27 cellular contexts compared by ENCODE assay signal in the genomic region with DNA sequence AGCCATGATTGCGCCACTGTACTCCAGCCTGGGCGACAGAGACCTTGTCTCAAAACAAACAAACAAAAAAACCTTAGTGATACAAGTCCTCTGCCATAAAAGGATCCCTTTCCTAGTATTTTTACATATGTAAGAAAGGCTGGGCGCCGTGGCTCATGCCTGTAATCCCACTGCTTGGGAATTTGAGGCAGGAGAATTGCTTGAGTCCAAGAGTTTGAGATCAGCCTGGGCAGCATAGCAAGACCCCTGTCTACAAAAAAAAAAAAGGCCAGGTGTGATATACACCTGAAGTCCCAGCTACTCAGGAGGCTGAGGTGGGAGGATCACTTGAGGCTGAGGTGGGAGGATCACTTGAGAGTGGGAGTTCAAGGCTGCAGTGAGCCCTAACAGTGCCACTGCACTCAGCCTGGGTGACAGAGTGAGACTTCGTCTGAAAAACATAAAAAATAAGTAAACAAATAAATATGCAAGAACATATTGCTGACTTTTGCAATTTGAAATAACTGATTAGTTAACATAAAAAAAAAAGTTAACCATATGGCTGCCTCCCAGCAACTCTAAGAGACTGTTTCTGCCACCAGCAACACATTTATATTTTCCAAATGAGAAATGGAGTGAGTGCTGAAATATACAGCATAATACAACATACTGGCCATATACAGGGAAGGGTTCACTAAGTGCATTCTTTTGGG.
"Had no signal": no experiment of that assay in that cellular context is flagged by ENCODE, and none has a peak within 500 bp of the region (broad histone marks: within the 10 kb centered on the region; RNA-seq: fewer than 3 reads in every experiment).

No MANE protein-coding gene starts in this region.

- H3K4me3 ChIP-seq: breast epithelium, dorsolateral prefrontal cortex, esophagus muscularis mucosa, left ventricle myocardium inferior, ovary, prostate gland, spleen, thoracic aorta, upper lobe of left lung had no signal

- FAIRE-seq: colon, frontal cortex had no signal

- H3K27me3 Mint-ChIP-seq: activated B cell treated with CpG ODN at 0.5 μM for 24 hours; activated CD4-positive, alpha-beta memory T cell treated with anti-CD3 and anti-CD28 coated beads, Interleukin-2, amount 10 ng/mL, durations not matched to agents 7 days and 5 days; activated naive CD8-positive, alpha-beta T cell treated with anti-CD3 and anti-CD28 coated beads, Interleukin-2, amount 10 ng/mL, durations not matched to agents 7 days and 5 days; activated T-cell treated with anti-CD3 and anti-CD28 coated beads, Interleukin-2, amount 50 U/mL, for 24 hours; activated T-helper 17 cell treated with anti-CD3 and anti-CD28 coated beads, Interleukin-2, amount 50 U/mL, for 72 hours; central memory CD8-positive, alpha-beta T cell; naive thymus-derived CD8-positive, alpha-beta T cell had no signal

- H3K9me3 ChIP-seq: breast epithelium, esophagus muscularis mucosa, left ventricle myocardium inferior, ovary, prostate gland, spleen, thoracic aorta, upper lobe of left lung had no signal

- H3K27ac Mint-ChIP-seq: activated B cell treated with CpG ODN at 0.5 μM for 24 hours; activated naive CD8-positive, alpha-beta T cell treated with anti-CD3 and anti-CD28 coated beads, Interleukin-2, amount 10 ng/mL, durations not matched to agents 7 days and 5 days; activated T-cell treated with anti-CD3 and anti-CD28 coated beads, Interleukin-2, amount 50 U/mL, for 24 hours had no signal

- H3K27me3 ChIP-seq: breast epithelium, dorsolateral prefrontal cortex, esophagus muscularis mucosa, ovary, spleen, upper lobe of left lung had no signal

- DNase-seq: activated B cell treated with CpG ODN at 0.5 μM for 24 hours; activated CD4-positive, alpha-beta memory T cell treated with anti-CD3 and anti-CD28 coated beads, Interleukin-2, amount 10 ng/mL, durations not matched to agents 7 days and 5 days; activated CD4-positive, alpha-beta T cell treated with anti-CD3 and anti-CD28 coated beads for 48 hours; activated CD8-positive, alpha-beta memory T cell treated with anti-CD3 and anti-CD28 coated beads, Interleukin-2, amount 50 U/mL, for 4 hours; activated naive CD4-positive, alpha-beta T cell; activated naive CD8-positive, alpha-beta T cell treated with anti-CD3 and anti-CD28 coated beads, Interleukin-2, amount 10 ng/mL, durations not matched to agents 7 days and 5 days; activated T-cell treated with anti-CD3 and anti-CD28 coated beads, Interleukin-2, amount 50 U/mL, for 24 hours; amniotic stem cell; dorsolateral prefrontal cortex; glutamatergic neuron; hippocampal formation; left ventricle myocardium inferior; naive thymus-derived CD8-positive, alpha-beta T cell; ovary; spleen; stimulated activated CD4-positive, alpha-beta T cell treated with anti-CD3 and anti-CD28 coated beads, Interleukin-4, amount 100 ng/mL, for 1 hour; stimulated activated naive CD4-positive, alpha-beta T cell treated with Interleukin-2 at 50 U/mL for 16 hours; T-helper 9 cell; upper lobe of left lung had no signal

- H3K27ac ChIP-seq: breast epithelium, esophagus muscularis mucosa, left ventricle myocardium inferior, ovary, prostate gland, thoracic aorta, upper lobe of left lung had no signal

- H3K4me3 Mint-ChIP-seq: activated B cell treated with CpG ODN at 0.5 μM for 24 hours; activated CD4-positive, alpha-beta memory T cell treated with anti-CD3 and anti-CD28 coated beads, Interleukin-2, amount 10 ng/mL, durations not matched to agents 7 days and 5 days; activated naive CD8-positive, alpha-beta T cell treated with anti-CD3 and anti-CD28 coated beads, Interleukin-2, amount 10 ng/mL, durations not matched to agents 7 days and 5 days; activated T-cell treated with anti-CD3 and anti-CD28 coated beads, Interleukin-2, amount 50 U/mL, for 24 hours; central memory CD8-positive, alpha-beta T cell; naive thymus-derived CD8-positive, alpha-beta T cell had no signal

- H3K36me3 Mint-ChIP-seq: naive thymus-derived CD8-positive, alpha-beta T cell had no signal

- H3K36me3 ChIP-seq: breast epithelium, esophagus muscularis mucosa, left ventricle myocardium inferior, ovary, prostate gland, spleen, thoracic aorta, upper lobe of left lung had no signal

- H3K4me1 ChIP-seq: breast epithelium, prostate gland had no signal

- H3K9me3 Mint-ChIP-seq: activated B cell treated with CpG ODN at 0.5 μM for 24 hours; activated CD4-positive, alpha-beta memory T cell treated with anti-CD3 and anti-CD28 coated beads, Interleukin-2, amount 10 ng/mL, durations not matched to agents 7 days and 5 days; activated naive CD8-positive, alpha-beta T cell treated with anti-CD3 and anti-CD28 coated beads, Interleukin-2, amount 10 ng/mL, durations not matched to agents 7 days and 5 days; activated T-cell treated with anti-CD3 and anti-CD28 coated beads, Interleukin-2, amount 50 U/mL, for 24 hours; activated T-helper 17 cell treated with anti-CD3 and anti-CD28 coated beads, Interleukin-2, amount 50 U/mL, for 72 hours; central memory CD8-positive, alpha-beta T cell; naive thymus-derived CD8-positive, alpha-beta T cell had no signal

- ATAC-seq: activated T-helper 17 cell treated with anti-CD3 and anti-CD28 coated beads, Interleukin-2, amount 50 U/mL, for 72 hours; naive thymus-derived CD8-positive, alpha-beta T cell had no signal
